In the genomic region with DNA sequence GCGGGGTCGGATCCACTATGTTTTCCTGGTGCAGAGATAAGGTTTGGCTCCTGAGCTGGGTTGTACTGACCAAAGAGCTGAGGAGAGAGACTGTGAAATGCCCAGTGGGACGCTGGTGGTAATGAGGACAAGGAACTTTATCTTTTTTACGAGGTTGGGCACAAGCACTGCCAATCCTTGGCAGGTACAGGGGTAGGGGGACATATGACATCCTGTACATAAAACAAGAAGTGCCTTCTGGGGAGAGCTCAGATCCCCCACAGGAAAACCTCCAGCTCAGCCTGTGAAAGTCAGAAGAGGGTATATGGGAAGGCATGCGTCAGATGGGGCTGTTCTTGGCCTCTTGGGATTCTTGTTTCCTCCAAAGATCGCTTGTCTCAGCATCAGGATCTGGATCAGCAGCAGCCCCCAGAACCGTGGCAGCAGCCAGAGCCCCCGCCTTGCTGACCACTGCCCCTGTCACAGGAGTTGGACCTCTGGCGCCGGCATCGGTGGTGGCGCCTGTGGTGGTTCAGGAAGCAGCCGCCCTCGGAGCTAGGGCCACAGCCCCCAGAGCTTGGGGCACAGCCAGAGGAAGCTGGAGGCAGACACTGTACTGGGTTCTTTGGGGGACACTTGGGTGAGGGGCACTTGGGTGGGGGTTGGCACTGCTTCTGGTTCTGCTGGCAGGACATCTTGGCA, we compare ENCODE assay signal across 21 cellular contexts.
"Had no signal": no experiment of that assay in that cellular context is flagged by ENCODE, and none has a peak within 500 bp of the region (broad histone marks: within the 10 kb centered on the region; RNA-seq: fewer than 3 reads in every experiment).

No MANE protein-coding gene starts in this region.

- ATAC-seq: Panc1, SK-N-SH treated with all-trans-retinoic acid at 6 μM for 48 hours had no signal

- H3K9me3 ChIP-seq: SJCRH30 had no signal

- H3K27ac ChIP-seq: HL-60, RWPE1, SJCRH30 had no signal

- H3K4me3 ChIP-seq: SJCRH30 had no signal

- DNase-seq: KBM-7; MV-4-11; NCI-H1092; NCI-H1105 treated with DMSO at 0.1 percent for 48 hours; NCI-H1417 treated with DMSO at 0.1 percent for 48 hours; NCI-H146; NCI-H1694 treated with DMSO at 0.1 percent for 48 hours; NCI-H1930; NCI-H2081; NCI-H2107; NCI-H2227 treated with DMSO at 0.1 percent for 48 hours; NCI-H524 treated with DMSO at 0.1 percent for 48 hours; NCI-H69; NCI-H774; NK-92 treated with Interleukin-12 subunit alpha and Interleukin-12 subunit beta, amount 100 ng/mL, for 24 hours; SHP77 treated with DMSO at 0.1 percent for 48 hours; SJCRH30 had no signal

- H3K4me1 ChIP-seq: SJCRH30 had no signal

- H3K36me3 ChIP-seq: SJCRH30 had no signal

- H3K27me3 ChIP-seq: SJCRH30 had no signal
